In genomic region chr12:117284160-117284559, GRCh38 we compare ENCODE assay signal across 27 cellular contexts.
DNase-seq lines count a peak whose midpoint lies in the region; ATAC-seq, FAIRE-seq and TF ChIP-seq lines count a peak whose summit lies in the region.
"Had no signal": no experiment of that assay in that cellular context is flagged by ENCODE, and none has a peak within 500 bp of the region (broad histone marks: within the 10 kb centered on the region; RNA-seq: fewer than 3 reads in every experiment).

No MANE protein-coding gene starts in this region.

- POLR2A ChIA-PET in A549 (lab: Yijun Ruan, JAX), result no interaction called here
- POLR2A ChIA-PET in T-cell (lab: Charles Lee), result no interaction called here
- POLR2A ChIA-PET in GM10248 (lab: Yijun Ruan, JAX), result no interaction called here

- TF ChIP-seq RAD21 in A549 (conservative IDR thresholded peaks at IDR 0.05 in 1 of 2, IDR thresholded peaks at IDR 0.05 in 1 of 2), result no peak

- H3K9me3 ChIP-seq in A549, result no peaks in the 10 kb centered on the region
- H3K9me3 ChIP-seq: BLaER1 treated with 17β-estradiol and CSF1 and Interleukin-3, amounts not matched to agents 10 nM and 100 nM; breast epithelium; testis; vagina had no signal

- DNase-seq in A549 (ENCODE audit: low read depth in 1 of 2, low spot score in 1 of 2) (peak in 1 of 2 experiments; percentile 26), G401 (ENCODE audit: low spot score) (peak; percentile 4), NCI-H526 (lab: John Stamatoyannopoulos, UW) (peak; percentile 34 to 42), glutamatergic neuron (peak; percentile 75), T-cell (no peak), GM10248 (ENCODE audit: extremely low spot score) (no peak), left ventricle myocardium superior (no peak)
- DNase-seq: activated CD4-positive, alpha-beta T cell treated with anti-CD3 and anti-CD28 coated beads, Interleukin-2, amount 50 U/mL, for 4 hours; activated CD4-positive, CD25-positive, alpha-beta regulatory T cell; activated naive CD4-positive, alpha-beta T cell treated with anti-CD3 and anti-CD28 coated beads, Interleukin-2, amount 50 U/mL, for 16 hours; foreskin keratinocyte; naive thymus-derived CD8-positive, alpha-beta T cell; NCI-H1417 treated with DMSO at 0.1 percent for 48 hours; NCI-H446; right cardiac atrium; stimulated activated CD4-positive, alpha-beta T cell treated with anti-CD3 and anti-CD28 coated beads, Interleukin-4, amount 100 ng/mL, for 4 hours; stimulated activated naive CD4-positive, alpha-beta T cell; testis had no signal

- no peak for FAIRE-seq in A549 (lab: Jason Lieb, UNC)
- FAIRE-seq: colon had no signal

- peaks cover 12% of the 10 kb centered on the region for H3K27me3 Mint-ChIP-seq in glutamatergic neuron (ENCODE audit: unreplicated experiment)
- H3K27me3 Mint-ChIP-seq in T-cell, result peaks cover 0 to 10% of the 10 kb centered on the region in 2 donors

- H3K27ac ChIP-seq in A549, result no peak overlapping the region
- H3K27ac ChIP-seq: BLaER1 treated with 17β-estradiol and CSF1 and Interleukin-3, amounts not matched to agents 10 nM and 100 nM; breast epithelium; foreskin keratinocyte; testis; vagina had no signal

- H3K4me3 ChIP-seq in A549, result no peak overlapping the region
- H3K4me3 ChIP-seq: BLaER1 treated with 17β-estradiol and CSF1 and Interleukin-3, amounts not matched to agents 10 nM and 100 nM; breast epithelium; testis; vagina had no signal

- 78% methylated on average over 10 of the region's 10 CpGs for WGBS in A549 (ENCODE audit: missing lambda C conversion rate)

- H3K4me2 ChIP-seq in A549, result no peak overlapping the region
- H3K4me2 ChIP-seq: BLaER1 treated with 17β-estradiol and CSF1 and Interleukin-3, amounts not matched to agents 10 nM and 100 nM had no signal

- in situ Hi-C loops in G401 (cut with HindIII; ENCODE audit: low sequenced_read_pairs), result no loop called here

- no peaks in the 10 kb centered on the region for H3K4me1 ChIP-seq in A549
- H3K4me1 ChIP-seq: breast epithelium, foreskin keratinocyte, testis, vagina had no signal

- no peak for TF ChIP-seq POLR2A in A549 (IDR thresholded peaks at IDR 0.05; ENCODE audit: low read length)

- H3K9me3 Mint-ChIP-seq in glutamatergic neuron (ENCODE audit: unreplicated experiment) (peaks cover 13% of the 10 kb centered on the region), T-cell (peaks cover 0 to 12% (median 0%) of the 10 kb centered on the region in 3 donors)
- H3K9me3 Mint-ChIP-seq: activated T-helper 1 cell treated with anti-CD3 and anti-CD28 coated beads, Interleukin-12 subunit alpha, Interleukin-12 subunit beta, Interleukin-2, Interleukin-4 antibody, amounts not matched to agents 30 ng/mL and 10 ng/mL and 1 ng/mL, durations not matched to agents 14 hours and 24 hours and 36 hours had no signal

- peak overlapping the region; percentile 94 for H3K27ac Mint-ChIP-seq in glutamatergic neuron (ENCODE audit: unreplicated experiment)
- no peak overlapping the region for H3K27ac Mint-ChIP-seq in T-cell
- H3K27ac Mint-ChIP-seq: activated T-helper 1 cell treated with anti-CD3 and anti-CD28 coated beads, Interleukin-12 subunit alpha, Interleukin-12 subunit beta, Interleukin-2, Interleukin-4 antibody, amounts not matched to agents 30 ng/mL and 10 ng/mL and 1 ng/mL, durations not matched to agents 14 hours and 24 hours and 36 hours; naive thymus-derived CD8-positive, alpha-beta T cell had no signal

- H3K4me3 Mint-ChIP-seq in glutamatergic neuron (ENCODE audit: unreplicated experiment) (peak overlapping the region; percentile 34), T-cell (no peak overlapping the region)
- H3K4me3 Mint-ChIP-seq: activated T-helper 1 cell treated with anti-CD3 and anti-CD28 coated beads, Interleukin-12 subunit alpha, Interleukin-12 subunit beta, Interleukin-2, Interleukin-4 antibody, amounts not matched to agents 30 ng/mL and 10 ng/mL and 1 ng/mL, durations not matched to agents 14 hours and 24 hours and 36 hours; naive thymus-derived CD8-positive, alpha-beta T cell had no signal

- ATAC-seq in A549, result peak; percentile 35 to 36; a peak in 2 of 6 replicates
- ATAC-seq in HG03439 (IDR thresholded peaks at IDR 0.05; ENCODE audit: unreplicated experiment), result no peak
- no peak for ATAC-seq in T-cell (replicated peaks in 1 of 4)
- no peak for ATAC-seq in left ventricle myocardium superior
- ATAC-seq: esophagus mucosa; foreskin keratinocyte; HCT116; left lobe of liver; naive thymus-derived CD8-positive, alpha-beta T cell; right cardiac atrium had no signal

- H3K36me3 Mint-ChIP-seq in glutamatergic neuron (ENCODE audit: unreplicated experiment) (no peaks in the 10 kb centered on the region), T-cell (no peaks in the 10 kb centered on the region)
- H3K36me3 Mint-ChIP-seq: naive thymus-derived CD8-positive, alpha-beta T cell had no signal

- no peak for TF ChIP-seq CTCF in A549 (IDR thresholded peaks at IDR 0.05)
- TF ChIP-seq CTCF in glutamatergic neuron (IDR thresholded peaks at IDR 0.05; ENCODE audit: partially characterized antibody, unreplicated experiment), result no peak
- TF ChIP-seq CTCF in GM10248 (IDR thresholded peaks at IDR 0.05; ENCODE audit: control extremely low read depth, extremely low read depth, low read depth, missing control alignments), result no peak

- intact Hi-C loops in left ventricle myocardium superior (cut with micrococcal nuclease), result no loop called here

- CTCF ChIA-PET in A549 (lab: Yijun Ruan, JAX), result no interaction called here
- CTCF ChIA-PET in T-cell (lab: Charles Lee), result no interaction called here
- CTCF ChIA-PET in GM10248 (lab: Yijun Ruan, JAX), result no interaction called here

- peaks cover 15% of the 10 kb centered on the region for H3K4me1 Mint-ChIP-seq in glutamatergic neuron (ENCODE audit: low read depth, unreplicated experiment)
- H3K4me1 Mint-ChIP-seq in T-cell, result no peaks in the 10 kb centered on the region

- TF ChIP-seq EP300 in A549 (IDR thresholded peaks at IDR 0.05), result no peak

TF ChIP-seq in A549, 52 proteins besides CTCF, POLR2A, EP300 and RAD21:
- no peak for TF ChIP-seq HOXB5 (CRISPR knock-in tag; IDR thresholded peaks at IDR 0.05)
- no peak for TF ChIP-seq RNF2 (IDR thresholded peaks at IDR 0.05; ENCODE audit: borderline replicate concordance, low read depth)
- no peak for TF ChIP-seq GATA3 (IDR thresholded peaks at IDR 0.05; ENCODE audit: borderline replicate concordance)
- no peak for TF ChIP-seq HMGXB4 (CRISPR knock-in tag; IDR thresholded peaks at IDR 0.05; ENCODE audit: borderline replicate concordance)
- TF ChIP-seq KDM5A (IDR thresholded peaks at IDR 0.05), result no peak
- TF ChIP-seq HOXA7 (CRISPR knock-in tag; IDR thresholded peaks at IDR 0.05), result no peak
- no peak for TF ChIP-seq MYC (IDR thresholded peaks at IDR 0.05; ENCODE audit: borderline replicate concordance, low read length)
- TF ChIP-seq HEYL (CRISPR knock-in tag; IDR thresholded peaks at IDR 0.05), result no peak
- no peak for TF ChIP-seq JUN (IDR thresholded peaks at IDR 0.05)
- TF ChIP-seq, protein P1, sequence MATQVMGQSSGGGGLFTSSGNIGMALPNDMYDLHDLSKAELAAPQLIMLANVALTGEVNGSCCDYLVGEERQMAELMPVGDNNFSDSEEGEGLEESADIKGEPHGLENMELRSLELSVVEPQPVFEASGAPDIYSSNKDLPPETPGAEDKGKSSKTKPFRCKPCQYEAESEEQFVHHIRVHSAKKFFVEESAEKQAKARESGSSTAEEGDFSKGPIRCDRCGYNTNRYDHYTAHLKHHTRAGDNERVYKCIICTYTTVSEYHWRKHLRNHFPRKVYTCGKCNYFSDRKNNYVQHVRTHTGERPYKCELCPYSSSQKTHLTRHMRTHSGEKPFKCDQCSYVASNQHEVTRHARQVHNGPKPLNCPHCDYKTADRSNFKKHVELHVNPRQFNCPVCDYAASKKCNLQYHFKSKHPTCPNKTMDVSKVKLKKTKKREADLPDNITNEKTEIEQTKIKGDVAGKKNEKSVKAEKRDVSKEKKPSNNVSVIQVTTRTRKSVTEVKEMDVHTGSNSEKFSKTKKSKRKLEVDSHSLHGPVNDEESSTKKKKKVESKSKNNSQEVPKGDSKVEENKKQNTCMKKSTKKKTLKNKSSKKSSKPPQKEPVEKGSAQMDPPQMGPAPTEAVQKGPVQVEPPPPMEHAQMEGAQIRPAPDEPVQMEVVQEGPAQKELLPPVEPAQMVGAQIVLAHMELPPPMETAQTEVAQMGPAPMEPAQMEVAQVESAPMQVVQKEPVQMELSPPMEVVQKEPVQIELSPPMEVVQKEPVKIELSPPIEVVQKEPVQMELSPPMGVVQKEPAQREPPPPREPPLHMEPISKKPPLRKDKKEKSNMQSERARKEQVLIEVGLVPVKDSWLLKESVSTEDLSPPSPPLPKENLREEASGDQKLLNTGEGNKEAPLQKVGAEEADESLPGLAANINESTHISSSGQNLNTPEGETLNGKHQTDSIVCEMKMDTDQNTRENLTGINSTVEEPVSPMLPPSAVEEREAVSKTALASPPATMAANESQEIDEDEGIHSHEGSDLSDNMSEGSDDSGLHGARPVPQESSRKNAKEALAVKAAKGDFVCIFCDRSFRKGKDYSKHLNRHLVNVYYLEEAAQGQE (IDR thresholded peaks at IDR 0.05), result no peak
- TF ChIP-seq ZFP36 (IDR thresholded peaks at IDR 0.05; ENCODE audit: borderline replicate concordance, partially characterized antibody), result no peak
- no peak for TF ChIP-seq ZNF302 (CRISPR knock-in tag; IDR thresholded peaks at IDR 0.05)
- TF ChIP-seq RFX5 (IDR thresholded peaks at IDR 0.05), result no peak
- no peak for TF ChIP-seq JUNB (IDR thresholded peaks at IDR 0.05)
- TF ChIP-seq CBX8 (IDR thresholded peaks at IDR 0.05), result no peak
- no peak for TF ChIP-seq KDM1A (IDR thresholded peaks at IDR 0.05; ENCODE audit: low read depth)
- TF ChIP-seq NFE2L2 (conservative IDR thresholded peaks at IDR 0.05; ENCODE audit: low read length), result no peak

Comparison
In these comparisons a context has a peak if more than half of its experiments do, and no peak if none do; other contexts are left out.
1. ATAC-seq: peak in A549 (2 of 2); none in HG03439 (single experiment), T-cell (0 of 4) and left ventricle myocardium superior (single experiment).
2. DNase-seq: peak in G401 (single experiment), NCI-H526 (2 of 2) and glutamatergic neuron (single experiment); none in T-cell (0 of 34), GM10248 (single experiment) and left ventricle myocardium superior (single experiment).